ENCODE assay signal across 27 cellular contexts in genomic region chr2:135688978-135689377, GRCh38. TPM values are rescaled to one million over a fixed set of nuclear protein-coding genes. Genes with fewer than 3 reads are reported as not detected.
DNase-seq lines count a peak whose midpoint lies in the region; ATAC-seq, FAIRE-seq and TF ChIP-seq lines count a peak whose summit lies in the region.
"Had no signal": no experiment of that assay in that cellular context is flagged by ENCODE, and none has a peak within 500 bp of the region (broad histone marks: within the 10 kb centered on the region; RNA-seq: fewer than 3 reads in every experiment).

No MANE protein-coding gene starts in this region.

- CTCF ChIA-PET in activated CD4-positive, alpha-beta T cell treated with anti-CD3 and anti-CD28 coated beads, Interleukin-2, amount 10 ng/mL, durations not matched to agents 7 days and 5 days (lab: Charles Lee) = no interaction called here
- CTCF ChIA-PET in CD8-positive, alpha-beta T cell (lab: Charles Lee) = interaction anchor here (1.5 kb wide), 1 partner anchor 21 kb away, joined by 4 read pairs; no protein-coding TSS in a partner anchor
- CTCF ChIA-PET in naive thymus-derived CD4-positive, alpha-beta T cell (lab: Charles Lee) = no interaction called here

- H3K4me3 Mint-ChIP-seq in activated CD4-positive, alpha-beta T cell treated with anti-CD3 and anti-CD28 coated beads, Interleukin-2, amount 10 ng/mL, durations not matched to agents 7 days and 5 days = no peak overlapping the region
- no peak overlapping the region for H3K4me3 Mint-ChIP-seq in CD8-positive, alpha-beta T cell
- peak overlapping the region in 6 of 10 donors; percentile 6 to 82 (median 80) for H3K4me3 Mint-ChIP-seq in naive thymus-derived CD4-positive, alpha-beta T cell
- H3K4me3 Mint-ChIP-seq: brain; stimulated activated naive B cell treated with anti-CD40 and anti-IgM and Interleukin-4, amounts not matched to agents 10 μg/mL and 1 μg/mL and 100 μg/mL, for 72 hours had no signal

- peak overlapping the region; percentile 97 for H3K27ac Mint-ChIP-seq in activated CD4-positive, alpha-beta T cell treated with anti-CD3 and anti-CD28 coated beads, Interleukin-2, amount 10 ng/mL, durations not matched to agents 7 days and 5 days
- peak overlapping the region; percentile 95 for H3K27ac Mint-ChIP-seq in CD8-positive, alpha-beta T cell
- H3K27ac Mint-ChIP-seq in naive thymus-derived CD4-positive, alpha-beta T cell = peak overlapping the region; percentile 89 to 95 (median 91)
- H3K27ac Mint-ChIP-seq: brain; stimulated activated naive B cell treated with anti-CD40 and anti-IgM and Interleukin-4, amounts not matched to agents 10 μg/mL and 1 μg/mL and 100 μg/mL, for 72 hours had no signal

- peak overlapping the region; percentile 51 for H3K27ac ChIP-seq in CD8-positive, alpha-beta T cell (ENCODE audit: low read depth, low read length)
- peak overlapping the region; percentile 65 for H3K27ac ChIP-seq in naive thymus-derived CD4-positive, alpha-beta T cell (ENCODE audit: low read depth, low read length)
- H3K27ac ChIP-seq: A549, left lung, neutrophil, RWPE1, thyroid gland, vagina had no signal

- POLR2A ChIA-PET in activated CD4-positive, alpha-beta T cell treated with anti-CD3 and anti-CD28 coated beads, Interleukin-2, amount 10 ng/mL, durations not matched to agents 7 days and 5 days (lab: Charles Lee) = no interaction called here
- POLR2A ChIA-PET in CD8-positive, alpha-beta T cell (lab: Charles Lee) = no interaction called here
- POLR2A ChIA-PET in naive thymus-derived CD4-positive, alpha-beta T cell (lab: Charles Lee) = interaction anchor here (1.0 kb wide), 1 partner anchor 56 kb away, joined by 3 read pairs; no protein-coding TSS in a partner anchor

- H3K27me3 Mint-ChIP-seq in activated CD4-positive, alpha-beta T cell treated with anti-CD3 and anti-CD28 coated beads, Interleukin-2, amount 10 ng/mL, durations not matched to agents 7 days and 5 days = no peaks in the 10 kb centered on the region
- no peaks in the 10 kb centered on the region for H3K27me3 Mint-ChIP-seq in CD8-positive, alpha-beta T cell (ENCODE audit: low read depth)
- H3K27me3 Mint-ChIP-seq in naive thymus-derived CD4-positive, alpha-beta T cell = no peaks in the 10 kb centered on the region
- H3K27me3 Mint-ChIP-seq: progenitor cell of endocrine pancreas; stimulated activated naive B cell treated with anti-CD40 and anti-IgM and Interleukin-4, amounts not matched to agents 10 μg/mL and 1 μg/mL and 100 μg/mL, for 72 hours had no signal

- ATAC-seq in CD8-positive, alpha-beta T cell = no peak
- ATAC-seq in HG02885 (IDR thresholded peaks at IDR 0.05; ENCODE audit: poor library complexity, unreplicated experiment) = peak; percentile 59
- no peak for ATAC-seq in naive thymus-derived CD4-positive, alpha-beta T cell
- ATAC-seq: A549; left lung; sciatic nerve; stimulated activated naive B cell treated with anti-CD40 and anti-IgM and Interleukin-4, amounts not matched to agents 10 μg/mL and 1 μg/mL and 100 μg/mL, for 72 hours had no signal

- H3K36me3 ChIP-seq in CD8-positive, alpha-beta T cell (ENCODE audit: insufficient read depth, low read length) = no peaks in the 10 kb centered on the region
- peaks cover 0 to 3% (median 0%) of the 10 kb centered on the region in 3 experiments for H3K36me3 ChIP-seq in naive thymus-derived CD4-positive, alpha-beta T cell (ENCODE audit: control insufficient read depth in 2 of 3, insufficient read depth in 3 of 3, low read length in 3 of 3)
- H3K36me3 ChIP-seq: left lung, neutrophil, thyroid gland, vagina had no signal

- no peak for FAIRE-seq in GM12891 (lab: Jason Lieb, UNC)
- FAIRE-seq: A549 had no signal

- H3K9me3 ChIP-seq in CD8-positive, alpha-beta T cell (ENCODE audit: low read length) = no peaks in the 10 kb centered on the region
- H3K9me3 ChIP-seq in naive thymus-derived CD4-positive, alpha-beta T cell (ENCODE audit: control insufficient read depth in 2 of 3, low read length in 3 of 3) = no peaks in the 10 kb centered on the region
- H3K9me3 ChIP-seq: A549, left lung, neutrophil, thyroid gland, vagina had no signal

- no peak for TF ChIP-seq CTCF in CD8-positive, alpha-beta T cell (IDR thresholded peaks at IDR 0.05)

- peaks cover 39% of the 10 kb centered on the region for H3K4me1 Mint-ChIP-seq in activated CD4-positive, alpha-beta T cell treated with anti-CD3 and anti-CD28 coated beads, Interleukin-2, amount 10 ng/mL, durations not matched to agents 7 days and 5 days
- peaks cover 34% of the 10 kb centered on the region for H3K4me1 Mint-ChIP-seq in CD8-positive, alpha-beta T cell (ENCODE audit: low read depth)
- H3K4me1 Mint-ChIP-seq in naive thymus-derived CD4-positive, alpha-beta T cell = peaks cover 5 to 44% (median 30%) of the 10 kb centered on the region in 7 donors
- H3K4me1 Mint-ChIP-seq: brain; stimulated activated naive B cell treated with anti-CD40 and anti-IgM and Interleukin-4, amounts not matched to agents 10 μg/mL and 1 μg/mL and 100 μg/mL, for 72 hours had no signal

- no peak for TF ChIP-seq POLR2A in GM12891 (IDR thresholded peaks at IDR 0.05; ENCODE audit: low read depth, low read length)

- intact Hi-C loops in CD8-positive, alpha-beta T cell (cut with DNase I, micrococcal nuclease) = loop anchor here (1.0 to 2.0 kb wide), 2 partner anchors 30 to 31 kb away; no protein-coding TSS in a partner anchor
- intact Hi-C loops in naive thymus-derived CD4-positive, alpha-beta T cell (cut with micrococcal nuclease) = loop anchor here (1.0 to 5.0 kb wide), 3 partner anchors 37 to 636 kb away; partner anchors contain the start of gene RAB3GAP1 (in 1 of the 2)

- H3K36me3 Mint-ChIP-seq in activated CD4-positive, alpha-beta T cell treated with anti-CD3 and anti-CD28 coated beads, Interleukin-2, amount 10 ng/mL, durations not matched to agents 7 days and 5 days (ENCODE audit: low read depth) = peaks cover 46% of the 10 kb centered on the region
- peaks cover 31% of the 10 kb centered on the region for H3K36me3 Mint-ChIP-seq in CD8-positive, alpha-beta T cell
- peaks cover 0 to 22% (median 17%) of the 10 kb centered on the region in 5 donors for H3K36me3 Mint-ChIP-seq in naive thymus-derived CD4-positive, alpha-beta T cell

- peaks cover 22% of the 10 kb centered on the region for H3K4me1 ChIP-seq in CD8-positive, alpha-beta T cell (ENCODE audit: insufficient read depth, low read length)
- H3K4me1 ChIP-seq in naive thymus-derived CD4-positive, alpha-beta T cell (ENCODE audit: control insufficient read depth in 2 of 2, insufficient read depth in 2 of 2, low read length in 2 of 2) = peaks cover 0 to 18% of the 10 kb centered on the region in 2 donors
- H3K4me1 ChIP-seq: left lung, vagina had no signal

- no peaks in the 10 kb centered on the region for H3K9me3 Mint-ChIP-seq in activated CD4-positive, alpha-beta T cell treated with anti-CD3 and anti-CD28 coated beads, Interleukin-2, amount 10 ng/mL, durations not matched to agents 7 days and 5 days
- no peaks in the 10 kb centered on the region for H3K9me3 Mint-ChIP-seq in CD8-positive, alpha-beta T cell
- no peaks in the 10 kb centered on the region for H3K9me3 Mint-ChIP-seq in naive thymus-derived CD4-positive, alpha-beta T cell
- H3K9me3 Mint-ChIP-seq: activated T-helper 2 cell treated with anti-CD3 and anti-CD28 coated beads, Interferon-gamma antibody, Interleukin-2, Interleukin-4, amounts not matched to agents 10 μg/mL and 5 μg/mL and 100 μg/mL, durations not matched to agents 14 hours and 24 hours and 36 hours; brain; stimulated activated naive B cell treated with anti-CD40 and anti-IgM and Interleukin-4, amounts not matched to agents 10 μg/mL and 1 μg/mL and 100 μg/mL, for 72 hours had no signal

- DNase-seq in activated CD4-positive, alpha-beta T cell treated with anti-CD3 and anti-CD28 coated beads, Interleukin-2, amount 10 ng/mL, durations not matched to agents 7 days and 5 days = no peak
- no peak for DNase-seq in activated CD4-positive, alpha-beta T cell treated with anti-CD3 and anti-CD28 coated beads for 48 hours
- no peak for DNase-seq in CD8-positive, alpha-beta T cell
- no peak for DNase-seq in naive thymus-derived CD4-positive, alpha-beta T cell
- DNase-seq in islet precursor cell (no peak), GM12891 (ENCODE audit: insufficient read length, low spot score) (no peak)
- no peak for DNase-seq in stimulated activated CD4-positive, alpha-beta T cell treated with anti-CD3 and anti-CD28 coated beads, Interleukin-1b, Interleukin-23, amount 100 ng/mL, for 48 hours
- DNase-seq: activated CD4-positive, CD25-positive, alpha-beta regulatory T cell treated with anti-CD3 and anti-CD28 coated beads, Interleukin-2, amount 50 U/mL, for 72 hours; AML-193; DMS153; dorsolateral prefrontal cortex; left lung; mesenchymal stem cell; NCI-H1694 treated with DMSO at 0.1 percent for 48 hours; stimulated activated CD4-positive, alpha-beta T cell treated with anti-CD3 and anti-CD28 coated beads, Interleukin-12 subunit alpha, Interleukin-12 subunit beta, amount 100 ng/mL, for 4 hours; stimulated activated CD4-positive, alpha-beta T cell treated with anti-CD3 and anti-CD28 coated beads, Interleukin-4, amount 100 ng/mL, for 24 hours; stimulated activated naive B cell treated with anti-CD40 and anti-IgM and Interleukin-4, amounts not matched to agents 10 μg/mL and 1 μg/mL and 100 μg/mL, for 72 hours; thyroid gland had no signal

- H3K4me3 ChIP-seq in CD8-positive, alpha-beta T cell (ENCODE audit: low read depth, low read length) = no peak overlapping the region
- no peak overlapping the region for H3K4me3 ChIP-seq in naive thymus-derived CD4-positive, alpha-beta T cell (ENCODE audit: low read length)
- H3K4me3 ChIP-seq: A549, left lung, thyroid gland, vagina had no signal

- H3K27me3 ChIP-seq in CD8-positive, alpha-beta T cell (ENCODE audit: insufficient read depth, low read length) = no peaks in the 10 kb centered on the region
- no peaks in the 10 kb centered on the region for H3K27me3 ChIP-seq in naive thymus-derived CD4-positive, alpha-beta T cell (ENCODE audit: control insufficient read depth in 2 of 2, insufficient read depth in 2 of 2, low read length in 2 of 2)
- H3K27me3 ChIP-seq: dorsolateral prefrontal cortex, left lung, neutrophil, thyroid gland, vagina had no signal

TF ChIP-seq in GM12891, 5 proteins besides CTCF, POLR2A, EP300 and RAD21:
- TF ChIP-seq PAX5 (IDR thresholded peaks at IDR 0.05; ENCODE audit: insufficient read depth, low read length, severe bottlenecking) = no peak

RNA-seq across cellular contexts. Expression of gene UBXN4, which starts 52.7 kb away (rescaled TPM):
- total RNA-seq in activated CD4-positive, alpha-beta T cell treated with anti-CD3 and anti-CD28 coated beads, Interleukin-2, amount 10 ng/mL, durations not matched to agents 7 days and 5 days = 100 to 1,000 TPM in 1 of 2 experiments, 10 to 100 TPM in 1; 98.1 to 116 TPM
- 100 to 1,000 TPM; 157 to 172 TPM for total RNA-seq in CD8-positive, alpha-beta T cell
- total RNA-seq in naive thymus-derived CD4-positive, alpha-beta T cell = 100 to 1,000 TPM; 115 to 158 (median 145) TPM
- polyA plus RNA-seq in naive thymus-derived CD4-positive, alpha-beta T cell = 100 to 1,000 TPM in 1 of 2 donors, 10 to 100 TPM in 1; 83.7 to 103 TPM
- 38.1 TPM for polyA plus RNA-seq in GM12891 (2012; ENCODE audit: low read depth, missing spikeins)

Comparison
In these comparisons a context has a peak if more than half of its experiments do, and no peak if none do; other contexts are left out.
1. H3K4me3 Mint-ChIP-seq: peak in naive thymus-derived CD4-positive, alpha-beta T cell (6 of 10); none in activated CD4-positive, alpha-beta T cell treated with anti-CD3 and anti-CD28 coated beads, Interleukin-2, amount 10 ng/mL, durations not matched to agents 7 days and 5 days (single experiment) and CD8-positive, alpha-beta T cell (single experiment).
2. Peak in every context shown above with its lines, with median percentiles within 50 percentile points of each other: H3K27ac Mint-ChIP-seq.